Comparison of ENCODE assay signal across 13 cellular contexts in genomic region chr3:56125358-56126005, GRCh38.
DNase-seq lines count a peak whose midpoint lies in the region; ATAC-seq and TF ChIP-seq lines count a peak whose summit lies in the region.
"Had no signal": no experiment of that assay in that cellular context is flagged by ENCODE, and none has a peak within 500 bp of the region (broad histone marks: within the 10 kb centered on the region; RNA-seq: fewer than 3 reads in every experiment).

No MANE protein-coding gene starts in this region.

- no peak overlapping the region for H3K4me3 ChIP-seq in adipocyte (ENCODE audit: low read length)
- H3K4me3 ChIP-seq in hepatocyte = no peak overlapping the region
- H3K4me3 ChIP-seq in esophagus muscularis mucosa = no peak overlapping the region

- H3K27me3 ChIP-seq in adipocyte (replicated peaks; ENCODE audit: control insufficient read depth, insufficient read depth, low read length) = no peaks in the 10 kb centered on the region
- H3K27me3 ChIP-seq in hepatocyte = no peaks in the 10 kb centered on the region
- H3K27me3 ChIP-seq in esophagus muscularis mucosa = no peaks in the 10 kb centered on the region

- CTCF ChIA-PET in activated CD8-positive, alpha-beta T cell treated with anti-CD3 and anti-CD28 coated beads, Interleukin-2, amount 10 ng/mL, durations not matched to agents 7 days and 5 days (lab: Charles Lee) = no interaction called here

- no peak for TF ChIP-seq EP300 in esophagus muscularis mucosa (IDR thresholded peaks at IDR 0.05)

- intact Hi-C loops in esophagus muscularis mucosa (cut with DNase I) = no loop called here

- H3K36me3 Mint-ChIP-seq in activated CD8-positive, alpha-beta T cell treated with anti-CD3 and anti-CD28 coated beads, Interleukin-2, amount 10 ng/mL, durations not matched to agents 7 days and 5 days (ENCODE audit: low read depth) = no peaks in the 10 kb centered on the region
- H3K36me3 Mint-ChIP-seq: CD4-positive, CD25-positive, alpha-beta regulatory T cell; natural killer cell had no signal

- H2AFZ ChIP-seq in hepatocyte = no peak overlapping the region

- 33% methylated on average over 5 of the region's 5 CpGs for WGBS in hepatocyte (ENCODE audit: low lambda C conversion rate, missing lambda C conversion rate)
- WGBS in esophagus muscularis mucosa = 38% methylated on average over 5 of the region's 5 CpGs

- H3K4me2 ChIP-seq in hepatocyte = peak overlapping the region; percentile 26

- no peak overlapping the region for H3K9ac ChIP-seq in adipocyte (ENCODE audit: low read length)

- peaks cover 5% of the 10 kb centered on the region for H3K27me3 Mint-ChIP-seq in activated CD8-positive, alpha-beta T cell treated with anti-CD3 and anti-CD28 coated beads, Interleukin-2, amount 10 ng/mL, durations not matched to agents 7 days and 5 days (ENCODE audit: low read depth)
- H3K27me3 Mint-ChIP-seq: CD4-positive, CD25-positive, alpha-beta regulatory T cell had no signal

- H3K36me3 ChIP-seq in adipocyte (ENCODE audit: control insufficient read depth, insufficient read depth, low read length, severe bottlenecking) (no peaks in the 10 kb centered on the region), hepatocyte (replicated peaks; ENCODE audit: insufficient read depth, low read depth) (no peaks in the 10 kb centered on the region), esophagus muscularis mucosa (no peaks in the 10 kb centered on the region)

- H3K4me1 ChIP-seq in adipocyte (ENCODE audit: control insufficient read depth, insufficient read depth, low read length) (peaks cover 11% of the 10 kb centered on the region), hepatocyte (ENCODE audit: insufficient read depth) (peaks cover 19% of the 10 kb centered on the region), esophagus muscularis mucosa (peaks cover 0 to 6% (median 0%) of the 10 kb centered on the region in 4 donors)

- DNase-seq in A172 (ENCODE audit: low spot score) (peak; percentile 71), HS-5 (ENCODE audit: low read depth) (peak; percentile 80), adipocyte (ENCODE audit: low read depth) (peak; percentile 92), hepatocyte (ENCODE audit: low spot score) (peak; percentile 52), HPDE6-E6E7 (ENCODE audit: extremely low spot score) (no peak), DMS153 (lab: John Stamatoyannopoulos, UW) (no peak), esophagus muscularis mucosa (ENCODE audit: extremely low spot score) (no peak)
- no peak for DNase-seq in activated CD8-positive, alpha-beta T cell treated with anti-CD3 and anti-CD28 coated beads, Interleukin-2, amount 10 ng/mL, durations not matched to agents 7 days and 5 days
- DNase-seq: activated T-cell treated with anti-CD3 and anti-CD28 coated beads, Interleukin-2, amount 50 U/mL, for 72 hours; CD4-positive, CD25-positive, alpha-beta regulatory T cell; natural killer cell; NCI-H2029 treated with DMSO at 0.1 percent for 48 hours had no signal

- H4K20me1 ChIP-seq in hepatocyte (ENCODE audit: insufficient read depth, poor library complexity, severe bottlenecking) = no peaks in the 10 kb centered on the region

- no peaks in the 10 kb centered on the region for H3K4me1 Mint-ChIP-seq in activated CD8-positive, alpha-beta T cell treated with anti-CD3 and anti-CD28 coated beads, Interleukin-2, amount 10 ng/mL, durations not matched to agents 7 days and 5 days (ENCODE audit: low read depth)
- H3K4me1 Mint-ChIP-seq: natural killer cell had no signal

- H3K9me3 Mint-ChIP-seq in activated CD8-positive, alpha-beta T cell treated with anti-CD3 and anti-CD28 coated beads, Interleukin-2, amount 10 ng/mL, durations not matched to agents 7 days and 5 days (ENCODE audit: insufficient read depth) = no peaks in the 10 kb centered on the region
- H3K9me3 Mint-ChIP-seq: T-helper 1 cell treated with Interleukin-12 subunit alpha and Interleukin-12 subunit beta and Interleukin-4 antibody, amounts not matched to agents 30 μg/mL and 1 μg/mL, for 36 hours had no signal

- H3K9me2 ChIP-seq in hepatocyte (replicated peaks; ENCODE audit: insufficient read depth) = no peaks in the 10 kb centered on the region

- no peaks in the 10 kb centered on the region for H3K9me3 ChIP-seq in adipocyte (ENCODE audit: control insufficient read depth, low read length)
- no peaks in the 10 kb centered on the region for H3K9me3 ChIP-seq in hepatocyte (ENCODE audit: low read depth)
- no peaks in the 10 kb centered on the region for H3K9me3 ChIP-seq in esophagus muscularis mucosa

- ATAC-seq in activated CD8-positive, alpha-beta T cell treated with anti-CD3 and anti-CD28 coated beads, Interleukin-2, amount 10 ng/mL, durations not matched to agents 7 days and 5 days = no peak
- ATAC-seq: activated T-cell treated with anti-CD3 and anti-CD28 coated beads, Interleukin-2, amount 50 U/mL, for 72 hours; natural killer cell had no signal

- no peak for TF ChIP-seq POLR2A in esophagus muscularis mucosa (IDR thresholded peaks at IDR 0.05; ENCODE audit: low read depth)

- POLR2A ChIA-PET in activated CD8-positive, alpha-beta T cell treated with anti-CD3 and anti-CD28 coated beads, Interleukin-2, amount 10 ng/mL, durations not matched to agents 7 days and 5 days (lab: Charles Lee) = no interaction called here

- H3K4me3 Mint-ChIP-seq in activated CD8-positive, alpha-beta T cell treated with anti-CD3 and anti-CD28 coated beads, Interleukin-2, amount 10 ng/mL, durations not matched to agents 7 days and 5 days = no peak overlapping the region
- H3K4me3 Mint-ChIP-seq: activated T-cell treated with anti-CD3 and anti-CD28 coated beads, Interleukin-2, amount 50 U/mL, for 72 hours; CD4-positive, CD25-positive, alpha-beta regulatory T cell; natural killer cell; T-helper 1 cell treated with Interleukin-12 subunit alpha and Interleukin-12 subunit beta and Interleukin-4 antibody, amounts not matched to agents 30 μg/mL and 1 μg/mL, for 36 hours had no signal

- TF ChIP-seq CTCF in hepatocyte (IDR thresholded peaks at IDR 0.05; ENCODE audit: poor library complexity) = no peak
- TF ChIP-seq CTCF in esophagus muscularis mucosa (IDR thresholded peaks at IDR 0.05) = no peak

- H3K27ac ChIP-seq in hepatocyte (peak overlapping the region; percentile 48), esophagus muscularis mucosa (replicated peaks in 1 of 4) (no peak overlapping the region)

- H3K79me2 ChIP-seq in hepatocyte = no peaks in the 10 kb centered on the region

- no peak overlapping the region for H3K27ac Mint-ChIP-seq in activated CD8-positive, alpha-beta T cell treated with anti-CD3 and anti-CD28 coated beads, Interleukin-2, amount 10 ng/mL, durations not matched to agents 7 days and 5 days
- H3K27ac Mint-ChIP-seq: activated T-cell treated with anti-CD3 and anti-CD28 coated beads, Interleukin-2, amount 50 U/mL, for 72 hours; CD4-positive, CD25-positive, alpha-beta regulatory T cell; natural killer cell; T-helper 1 cell treated with Interleukin-12 subunit alpha and Interleukin-12 subunit beta and Interleukin-4 antibody, amounts not matched to agents 30 μg/mL and 1 μg/mL, for 36 hours had no signal

Comparison
In these comparisons a context has a peak if more than half of its experiments do, and no peak if none do; other contexts are left out.
1. DNase-seq: peak in A172 (single experiment), HS-5 (single experiment), adipocyte (single experiment) and hepatocyte (single experiment); none in HPDE6-E6E7 (single experiment), DMS153 (single experiment), activated CD8-positive, alpha-beta T cell treated with anti-CD3 and anti-CD28 coated beads, Interleukin-2, amount 10 ng/mL, durations not matched to agents 7 days and 5 days (single experiment) and esophagus muscularis mucosa (single experiment).